Comparison of ENCODE assay signal across 21 cellular contexts in the genomic region with DNA sequence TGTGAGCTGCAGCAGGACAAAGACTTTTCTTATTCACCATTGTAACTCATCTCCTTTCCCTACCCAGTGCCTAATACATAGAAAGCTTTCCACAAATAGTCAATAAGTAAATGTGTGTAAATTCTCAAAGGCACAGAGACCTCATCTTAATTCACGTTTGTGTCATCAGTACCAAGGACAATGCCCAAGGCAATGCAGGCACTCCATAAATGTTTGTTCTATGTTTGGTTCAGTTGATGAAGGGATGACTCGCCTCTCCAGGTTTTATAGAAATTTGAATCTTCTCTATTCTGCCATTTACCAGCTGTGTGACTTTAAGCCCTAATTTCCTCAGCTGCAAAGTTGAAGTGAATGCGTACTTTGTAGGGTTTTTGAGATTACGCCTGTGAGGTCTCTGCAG. TPM values are rescaled to one million over a fixed set of nuclear protein-coding genes. Genes with fewer than 3 reads are reported as not detected.
DNase-seq lines count a peak whose midpoint lies in the region; ATAC-seq, FAIRE-seq and TF ChIP-seq lines count a peak whose summit lies in the region.
"Had no signal": no experiment of that assay in that cellular context is flagged by ENCODE, and none has a peak within 500 bp of the region (broad histone marks: within the 10 kb centered on the region; RNA-seq: fewer than 3 reads in every experiment).

No MANE protein-coding gene starts in this region.

- H3K36me3 ChIP-seq in neutrophil, result no peaks in the 10 kb centered on the region
- H3K36me3 ChIP-seq in OCI-LY7 (ENCODE audit: insufficient read depth, low read length), result no peaks in the 10 kb centered on the region
- H3K36me3 ChIP-seq: BLaER1 had no signal

- no peak overlapping the region for H2AFZ ChIP-seq in OCI-LY7 (ENCODE audit: low read length)

- H3K9me3 ChIP-seq in A549 (no peaks in the 10 kb centered on the region), neutrophil (no peaks in the 10 kb centered on the region), OCI-LY7 (ENCODE audit: low read length) (no peaks in the 10 kb centered on the region)

- POLR2A ChIA-PET in A549 (lab: Yijun Ruan, JAX), result no interaction called here
- POLR2A ChIA-PET in OCI-LY7 (lab: Charles Lee), result interaction anchor here (0.6 to 2.4 kb wide), 3 partner anchors 10 to 1799 kb away, joined by 3 to 5 read pairs (median 5); no protein-coding TSS in a partner anchor

- H3K27me3 ChIP-seq in neutrophil, result peaks cover 27% of the 10 kb centered on the region
- H3K27me3 ChIP-seq: BLaER1 had no signal

- TF ChIP-seq RAD21 in A549 (conservative IDR thresholded peaks at IDR 0.05 in 1 of 2, IDR thresholded peaks at IDR 0.05 in 1 of 2), result no peak

- CTCF ChIA-PET in A549 (lab: Yijun Ruan, JAX) (interaction anchor here (1.1 to 1.8 kb wide), 2 partner anchors 11 to 160 kb away, joined by 3 to 4 read pairs; no protein-coding TSS in a partner anchor), OCI-LY7 (lab: Charles Lee; ENCODE audit: unreplicated experiment) (no interaction called here)

- ATAC-seq in A549, result no peak
- no peak for ATAC-seq in GM19324 (IDR thresholded peaks at IDR 0.05; ENCODE audit: low FRiP score, unreplicated experiment)
- ATAC-seq: CD8-positive, alpha-beta T cell; T-helper 17 cell had no signal

- peaks cover 4% of the 10 kb centered on the region; the same call in 1 of the 3 replicates for H3K4me1 ChIP-seq in A549
- H3K4me1 ChIP-seq in neutrophil (ENCODE audit: control insufficient read depth in 1 of 2, insufficient read depth in 1 of 2, low read depth in 1 of 2, low read length in 1 of 2), result peaks cover 69 to 79% of the 10 kb centered on the region in 2 experiments
- no peaks in the 10 kb centered on the region for H3K4me1 ChIP-seq in OCI-LY7 (ENCODE audit: insufficient read depth, low read length, poor library complexity, severe bottlenecking)
- H3K4me1 ChIP-seq: BLaER1 had no signal

- TF ChIP-seq CTCF in A549 (IDR thresholded peaks at IDR 0.05) (no peak), neutrophil (IDR thresholded peaks at IDR 0.05) (no peak), OCI-LY7 (conservative IDR thresholded peaks at IDR 0.05; ENCODE audit: low read length) (no peak)

- H3K79me2 ChIP-seq in OCI-LY7 (ENCODE audit: insufficient read depth, low read depth, low read length), result no peaks in the 10 kb centered on the region

- H3K27ac ChIP-seq in A549, result no peak overlapping the region
- H3K27ac ChIP-seq in neutrophil, result peak overlapping the region; percentile 84
- H3K27ac ChIP-seq in OCI-LY7 (ENCODE audit: low read depth, low read length, poor library complexity, severe bottlenecking), result no peak overlapping the region
- H3K27ac ChIP-seq: BLaER1 had no signal

- WGBS in A549 (ENCODE audit: missing lambda C conversion rate), result 67% methylated on average over 4 of the region's 4 CpGs

- no peak for TF ChIP-seq POLR2A in A549 (IDR thresholded peaks at IDR 0.05; ENCODE audit: low read length)

- H4K20me1 ChIP-seq in OCI-LY7 (ENCODE audit: insufficient read depth, low read length), result no peaks in the 10 kb centered on the region
- H4K20me1 ChIP-seq: BLaER1 had no signal

- no peaks in the 10 kb centered on the region for H3K9me2 ChIP-seq in OCI-LY7 (ENCODE audit: insufficient read depth, low read length)

- H3K4me3 ChIP-seq in A549, result no peak overlapping the region
- H3K4me3 ChIP-seq in neutrophil (ENCODE audit: low read depth in 1 of 2, low read length in 1 of 2), result no peak overlapping the region
- H3K4me3 ChIP-seq in OCI-LY7 (ENCODE audit: low read depth, low read length, poor library complexity, severe bottlenecking), result no peak overlapping the region
- H3K4me3 ChIP-seq: BLaER1 had no signal

- no peak for TF ChIP-seq EP300 in A549 (IDR thresholded peaks at IDR 0.05)

- no TSS peak for BruUV-seq in OCI-LY7 (replicated peaks; lab: Mats Ljungman, UMichigan)

- H3K4me2 ChIP-seq in A549 (no peak overlapping the region), OCI-LY7 (ENCODE audit: low read length) (no peak overlapping the region)
- H3K4me2 ChIP-seq: BLaER1 had no signal

- DNase-seq in A549 (ENCODE audit: low read depth in 1 of 2, low spot score in 1 of 2), result no peak
- DNase-seq in COLO829 (ENCODE audit: low spot score), result peak; percentile 53
- peak; percentile 51 for DNase-seq in M059J (ENCODE audit: low read depth)
- no peak for DNase-seq in OCI-LY7 (ENCODE audit: low spot score)
- DNase-seq in NCI-H187 treated with DMSO at 0.1 percent for 48 hours (lab: John Stamatoyannopoulos, UW), result no peak
- DNase-seq: ACHN; CD8-positive, alpha-beta T cell; KG1; MV-4-11; NCI-H1694 treated with DMSO at 0.1 percent for 48 hours; NCI-H446; NCI-H526; OCI-M1; Right ventricle myocardium superior; SW 1271; T-helper 17 cell had no signal

- no peak for FAIRE-seq in A549 (lab: Jason Lieb, UNC)

- intact Hi-C loops in OCI-LY7 (cut with micrococcal nuclease; ENCODE audit: unreplicated experiment), result no loop called here

TF ChIP-seq in A549, 52 proteins besides CTCF, POLR2A, EP300 and RAD21:
- TF ChIP-seq, protein P1, sequence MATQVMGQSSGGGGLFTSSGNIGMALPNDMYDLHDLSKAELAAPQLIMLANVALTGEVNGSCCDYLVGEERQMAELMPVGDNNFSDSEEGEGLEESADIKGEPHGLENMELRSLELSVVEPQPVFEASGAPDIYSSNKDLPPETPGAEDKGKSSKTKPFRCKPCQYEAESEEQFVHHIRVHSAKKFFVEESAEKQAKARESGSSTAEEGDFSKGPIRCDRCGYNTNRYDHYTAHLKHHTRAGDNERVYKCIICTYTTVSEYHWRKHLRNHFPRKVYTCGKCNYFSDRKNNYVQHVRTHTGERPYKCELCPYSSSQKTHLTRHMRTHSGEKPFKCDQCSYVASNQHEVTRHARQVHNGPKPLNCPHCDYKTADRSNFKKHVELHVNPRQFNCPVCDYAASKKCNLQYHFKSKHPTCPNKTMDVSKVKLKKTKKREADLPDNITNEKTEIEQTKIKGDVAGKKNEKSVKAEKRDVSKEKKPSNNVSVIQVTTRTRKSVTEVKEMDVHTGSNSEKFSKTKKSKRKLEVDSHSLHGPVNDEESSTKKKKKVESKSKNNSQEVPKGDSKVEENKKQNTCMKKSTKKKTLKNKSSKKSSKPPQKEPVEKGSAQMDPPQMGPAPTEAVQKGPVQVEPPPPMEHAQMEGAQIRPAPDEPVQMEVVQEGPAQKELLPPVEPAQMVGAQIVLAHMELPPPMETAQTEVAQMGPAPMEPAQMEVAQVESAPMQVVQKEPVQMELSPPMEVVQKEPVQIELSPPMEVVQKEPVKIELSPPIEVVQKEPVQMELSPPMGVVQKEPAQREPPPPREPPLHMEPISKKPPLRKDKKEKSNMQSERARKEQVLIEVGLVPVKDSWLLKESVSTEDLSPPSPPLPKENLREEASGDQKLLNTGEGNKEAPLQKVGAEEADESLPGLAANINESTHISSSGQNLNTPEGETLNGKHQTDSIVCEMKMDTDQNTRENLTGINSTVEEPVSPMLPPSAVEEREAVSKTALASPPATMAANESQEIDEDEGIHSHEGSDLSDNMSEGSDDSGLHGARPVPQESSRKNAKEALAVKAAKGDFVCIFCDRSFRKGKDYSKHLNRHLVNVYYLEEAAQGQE (IDR thresholded peaks at IDR 0.05), result peak; percentile 33; the same call in 1 of the 2 replicates
- TF ChIP-seq FOSL2 (IDR thresholded peaks at IDR 0.05) (no peak), FOSL2 (CRISPR knock-in tag; IDR thresholded peaks at IDR 0.05) (no peak)
TF ChIP-seq in A549: peak in this region for 1.

RNA-seq across cellular contexts. Expression of a gene that starts 2.1 kb away (rescaled TPM):
- polyA plus RNA-seq in A549 (2011; rRNA removed), result not detected in 2 replicates
- not detected in 2 replicates for polyA plus RNA-seq in A549 (2012; cell fraction: cytosol; rRNA removed)
- not detected in 2 replicates for polyA plus RNA-seq in A549 (2012; cell fraction: nucleus; rRNA removed)
- not detected in 3 replicates for polyA plus RNA-seq in A549 (2017; fragmentation: RNase III; extraction: RNeasy Plus Mini Kit Qiagen cat#74134 plus additional on column Dnase treatment)
- not detected in 2 replicates for polyA minus RNA-seq in A549 (2011; rRNA and poly(A)+ RNA removed)
- total RNA-seq in M059J (2014; rRNA removed; shearing (Covaris generic)), result not detected in 2 replicates
- not detected in 2 replicates for total RNA-seq in OCI-LY7 (2014; rRNA removed; shearing (Covaris generic))
- not detected in 2 replicates for total RNA-seq in OCI-LY7 (2022)
- total RNA-seq: CD8-positive, alpha-beta T cell; H4; SK-MEL-5; T-helper 17 cell had no signal

RNA-seq across cellular contexts. Expression of a gene that starts 13.5 kb away (rescaled TPM):
- polyA plus RNA-seq in A549 (2011; rRNA removed), result 67.3 and 77.4 TPM in 2 replicates
- polyA plus RNA-seq in A549 (2012; cell fraction: cytosol; rRNA removed), result 27.6 and 29.2 TPM in 2 replicates
- polyA plus RNA-seq in A549 (2012; cell fraction: nucleus; rRNA removed), result 13.1 and 18.4 TPM in 2 replicates
- polyA plus RNA-seq in A549 (2017; fragmentation: RNase III; extraction: RNeasy Plus Mini Kit Qiagen cat#74134 plus additional on column Dnase treatment), result 41.0 to 50.4 TPM (median 42.1 TPM) in 3 replicates
- polyA minus RNA-seq in A549 (2011; rRNA and poly(A)+ RNA removed), result 28.0 and 31.9 TPM in 2 replicates
- total RNA-seq in M059J (2014; rRNA removed; shearing (Covaris generic)), result 27.4 and 32.3 TPM in 2 replicates
- 23.4 and 24.9 TPM in 2 replicates for total RNA-seq in OCI-LY7 (2014; rRNA removed; shearing (Covaris generic))
- 44.5 and 46.7 TPM in 2 replicates for total RNA-seq in OCI-LY7 (2022)

Comparison
In these comparisons a context has a peak if more than half of its experiments do, and no peak if none do; other contexts are left out.
1. DNase-seq: peak in COLO829 (single experiment) and M059J (single experiment); none in A549 (0 of 2), OCI-LY7 (single experiment) and NCI-H187 treated with DMSO at 0.1 percent for 48 hours (single experiment).